ENCODE assay signal across 8 cellular contexts in genomic region chr1:41492341-41492848, GRCh38. TPM values are rescaled to one million over a fixed set of nuclear protein-coding genes. Genes with fewer than 3 reads are reported as not detected.
DNase-seq lines count a peak whose midpoint lies in the region; ATAC-seq and TF ChIP-seq lines count a peak whose summit lies in the region.

No MANE protein-coding gene starts in this region.

- H3K9me3 ChIP-seq in liver (ENCODE audit: control insufficient read depth in 4 of 4, low read length in 3 of 4), result no peaks in the 10 kb centered on the region

- TF ChIP-seq RAD21 in liver (IDR thresholded peaks at IDR 0.05), result no peak

- H3K4me1 Mint-ChIP-seq in activated T-cell treated with anti-CD3 and anti-CD28 coated beads, Interleukin-2, amount 50 U/mL, for 4 hours (ENCODE audit: low read depth), result peaks cover 4% of the 10 kb centered on the region
- peaks cover 8% of the 10 kb centered on the region for H3K4me1 Mint-ChIP-seq in stimulated activated memory B cell treated with anti-CD40 and anti-IgM and Interleukin-4, amounts not matched to agents 10 μg/mL and 1 μg/mL and 100 μg/mL, for 72 hours

- H3K36me3 Mint-ChIP-seq in activated T-cell treated with anti-CD3 and anti-CD28 coated beads, Interleukin-2, amount 50 U/mL, for 4 hours (ENCODE audit: insufficient read depth), result no peaks in the 10 kb centered on the region
- peaks cover 9% of the 10 kb centered on the region for H3K36me3 Mint-ChIP-seq in stimulated activated memory B cell treated with anti-CD40 and anti-IgM and Interleukin-4, amounts not matched to agents 10 μg/mL and 1 μg/mL and 100 μg/mL, for 72 hours

- peaks cover 3 to 7% (median 5%) of the 10 kb centered on the region in 4 donors for H3K4me1 ChIP-seq in liver (ENCODE audit: control insufficient read depth in 4 of 4, insufficient read depth in 4 of 4, low read length in 3 of 4)

- no peaks in the 10 kb centered on the region for H3K27me3 ChIP-seq in liver (ENCODE audit: control insufficient read depth in 4 of 4, insufficient read depth in 4 of 4, low read length in 3 of 4)

- no peak overlapping the region for H3K27ac Mint-ChIP-seq in stimulated activated memory B cell treated with anti-CD40 and anti-IgM and Interleukin-4, amounts not matched to agents 10 μg/mL and 1 μg/mL and 100 μg/mL, for 72 hours

- no peaks in the 10 kb centered on the region for H3K9me3 Mint-ChIP-seq in activated T-cell treated with anti-CD3 and anti-CD28 coated beads, Interleukin-2, amount 50 U/mL, for 4 hours
- peaks cover 7% of the 10 kb centered on the region for H3K9me3 Mint-ChIP-seq in stimulated activated memory B cell treated with anti-CD40 and anti-IgM and Interleukin-4, amounts not matched to agents 10 μg/mL and 1 μg/mL and 100 μg/mL, for 72 hours

- TF ChIP-seq POLR2A in GM18505 (IDR thresholded peaks at IDR 0.05; ENCODE audit: borderline replicate concordance, extremely low read depth, insufficient read depth, insufficient read length), result no peak

- peak; percentile 7 to 32 for ATAC-seq in activated T-cell treated with anti-CD3 and anti-CD28 coated beads, Interleukin-2, amount 50 U/mL, for 4 hours
- ATAC-seq in stimulated activated memory B cell treated with anti-CD40 and anti-IgM and Interleukin-4, amounts not matched to agents 10 μg/mL and 1 μg/mL and 100 μg/mL, for 72 hours, result no peak
- ATAC-seq in GM18505 (IDR thresholded peaks at IDR 0.05; ENCODE audit: unreplicated experiment) (no peak), GM21526 (IDR thresholded peaks at IDR 0.05; ENCODE audit: low FRiP score, unreplicated experiment) (no peak)

- TF ChIP-seq CTCF in liver (IDR thresholded peaks at IDR 0.05; ENCODE audit: low read depth, low read length, missing input control), result peak; percentile 31

- no peaks in the 10 kb centered on the region for H3K36me3 ChIP-seq in liver (ENCODE audit: control insufficient read depth in 4 of 4, insufficient read depth in 3 of 4, low read depth in 1 of 4, low read length in 3 of 4)

- 52% methylated on average over 7 of the region's 7 CpGs for WGBS in liver

- no peak overlapping the region for H3K9ac ChIP-seq in liver (ENCODE audit: low read depth in 1 of 2, low read length in 2 of 2)

- DNase-seq in DMS53 treated with DMSO at 0.1 percent for 48 hours (lab: John Stamatoyannopoulos, UW; ENCODE audit: unreplicated experiment), result peak; percentile 41
- peak; percentile 51 for DNase-seq in Jurkat, Clone E6-1 (ENCODE audit: low read depth, low spot score)
- no peak for DNase-seq in activated T-cell treated with anti-CD3 and anti-CD28 coated beads, Interleukin-2, amount 50 U/mL, for 4 hours
- DNase-seq in A172 (ENCODE audit: low spot score), result no peak

- no peak overlapping the region for H3K4me3 Mint-ChIP-seq in activated T-cell treated with anti-CD3 and anti-CD28 coated beads, Interleukin-2, amount 50 U/mL, for 4 hours
- H3K4me3 Mint-ChIP-seq in stimulated activated memory B cell treated with anti-CD40 and anti-IgM and Interleukin-4, amounts not matched to agents 10 μg/mL and 1 μg/mL and 100 μg/mL, for 72 hours, result no peak overlapping the region

- no peak overlapping the region for H3K4me3 ChIP-seq in Jurkat, Clone E6-1 (ENCODE audit: low read length)
- no peak overlapping the region for H3K4me3 ChIP-seq in liver (ENCODE audit: low read depth in 1 of 3, low read length in 3 of 3)

- H3K27me3 Mint-ChIP-seq in activated T-cell treated with anti-CD3 and anti-CD28 coated beads, Interleukin-2, amount 50 U/mL, for 4 hours (ENCODE audit: low read depth), result peaks cover 24% of the 10 kb centered on the region
- H3K27me3 Mint-ChIP-seq in stimulated activated memory B cell treated with anti-CD40 and anti-IgM and Interleukin-4, amounts not matched to agents 10 μg/mL and 1 μg/mL and 100 μg/mL, for 72 hours, result peaks cover 53% of the 10 kb centered on the region

- H3K27ac ChIP-seq in liver (ENCODE audit: low read depth in 1 of 2, low read length in 2 of 2), result no peak overlapping the region

TF ChIP-seq in liver, 16 proteins besides CTCF, POLR2A, EP300 and RAD21:
- TF ChIP-seq ATF3 (IDR thresholded peaks at IDR 0.05) (no peak), MAX (IDR thresholded peaks at IDR 0.05) (no peak), TAF1 (conservative IDR thresholded peaks at IDR 0.05) (no peak), EGR1 (IDR thresholded peaks at IDR 0.05; ENCODE audit: low read depth in 2 of 2) (no peak), ZBTB33 (IDR thresholded peaks at IDR 0.05) (no peak), GABPA (IDR thresholded peaks at IDR 0.05 in 1 of 2, conservative IDR thresholded peaks at IDR 0.05 in 1 of 2) (no peak), NR2F2 (IDR thresholded peaks at IDR 0.05) (no peak), HNF4G (IDR thresholded peaks at IDR 0.05) (no peak), RXRA (IDR thresholded peaks at IDR 0.05) (no peak)

RNA-seq across cellular contexts. Expression of gene EDN2, which starts 7.9 kb away (rescaled TPM):
- not detected for polyA plus RNA-seq in Jurkat, Clone E6-1 (2012; ENCODE audit: insufficient read depth, insufficient read length)
- not detected for total RNA-seq in activated T-cell treated with anti-CD3 and anti-CD28 coated beads, Interleukin-2, amount 50 U/mL, for 4 hours
- not detected for total RNA-seq in liver
- under 1 TPM; 0.10 to 0.13 TPM for polyA plus RNA-seq in liver
- total RNA-seq in A172 (2014; rRNA removed; shearing (Covaris generic)), result 1.3 and 2.6 TPM in 2 replicates

Comparison
In these comparisons a context has a peak if more than half of its experiments do, and no peak if none do; other contexts are left out.
1. DNase-seq: peak in DMS53 treated with DMSO at 0.1 percent for 48 hours (single experiment) and Jurkat, Clone E6-1 (single experiment); none in activated T-cell treated with anti-CD3 and anti-CD28 coated beads, Interleukin-2, amount 50 U/mL, for 4 hours (single experiment) and A172 (single experiment).
2. ATAC-seq: peak in activated T-cell treated with anti-CD3 and anti-CD28 coated beads, Interleukin-2, amount 50 U/mL, for 4 hours (2 of 2); none in stimulated activated memory B cell treated with anti-CD40 and anti-IgM and Interleukin-4, amounts not matched to agents 10 μg/mL and 1 μg/mL and 100 μg/mL, for 72 hours (single experiment), GM18505 (single experiment) and GM21526 (single experiment).